19 cellular contexts compared by ENCODE assay signal in the genomic region with DNA sequence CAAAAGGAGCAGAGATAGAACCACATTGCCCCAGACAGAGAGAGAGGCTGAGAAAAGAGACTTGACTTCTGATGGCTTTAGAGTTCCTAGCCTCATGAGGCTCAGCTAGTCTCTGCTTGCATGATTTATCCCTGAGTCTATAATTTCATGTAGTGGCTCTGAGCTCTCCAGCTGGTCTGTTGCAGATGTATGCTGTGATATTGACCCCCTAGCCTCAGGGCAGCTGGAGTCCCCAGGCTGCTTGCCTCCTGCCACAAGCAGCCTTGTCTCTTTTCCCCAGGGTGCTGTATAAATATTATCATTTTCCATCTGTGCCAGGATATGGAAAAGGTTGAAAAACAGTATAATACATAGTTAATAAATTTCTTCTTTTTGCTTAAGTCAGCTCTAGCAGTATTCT.
"Had no signal": no experiment of that assay in that cellular context is flagged by ENCODE, and none has a peak within 500 bp of the region (broad histone marks: within the 10 kb centered on the region; RNA-seq: fewer than 3 reads in every experiment).

No MANE protein-coding gene starts in this region.

- H3K36me3 ChIP-seq: ascending aorta, gastrocnemius medialis, suprapubic skin, upper lobe of left lung, WERI-Rb-1 had no signal

- DNase-seq: activated CD4-positive, alpha-beta T cell treated with anti-CD3 and anti-CD28 coated beads for 4 hours; activated CD8-positive, alpha-beta memory T cell treated with anti-CD3 and anti-CD28 coated beads, Interleukin-2, amount 50 U/mL, for 48 hours; activated CD8-positive, alpha-beta T cell treated with anti-CD3 and anti-CD28 coated beads for 36 hours; activated naive CD4-positive, alpha-beta T cell; effector CD4-positive, alpha-beta T cell; gastrocnemius medialis; kidney; left ventricle myocardium superior; mesenchymal stem cell; psoas muscle; stimulated activated CD4-positive, alpha-beta T cell treated with anti-CD3 and anti-CD28 coated beads, Interleukin-2, amount 100 ng/mL, for 48 hours; stimulated activated CD8-positive, alpha-beta memory T cell treated with anti-CD3 and anti-CD28 coated beads, Interleukin-4, amount 100 ng/mL, for 48 hours; stimulated activated naive CD8-positive, alpha-beta T cell treated with anti-CD3 and anti-CD28 coated beads, Interleukin-15, Interleukin-2, amounts not matched to agents 100 U/mL and 50 U/mL, for 24 hours; upper lobe of left lung; WERI-Rb-1 had no signal

- ATAC-seq: activated CD8-positive, alpha-beta T cell treated with anti-CD3 and anti-CD28 coated beads for 36 hours; gastrocnemius medialis; left ventricle myocardium superior; psoas muscle; stimulated activated naive CD8-positive, alpha-beta T cell treated with anti-CD3 and anti-CD28 coated beads, Interleukin-15, Interleukin-2, amounts not matched to agents 100 U/mL and 50 U/mL, for 24 hours had no signal

- H2AFZ ChIP-seq: hepatocyte had no signal

- H3K4me2 ChIP-seq: hepatocyte had no signal

- H3K9me3 ChIP-seq: ascending aorta, gastrocnemius medialis, psoas muscle, suprapubic skin, upper lobe of left lung had no signal

- H3K27me3 ChIP-seq: ascending aorta, gastrocnemius medialis, hepatocyte, suprapubic skin, upper lobe of left lung had no signal

- H3K4me1 ChIP-seq: ascending aorta, gastrocnemius medialis, psoas muscle, suprapubic skin, upper lobe of left lung had no signal

- H3K4me3 ChIP-seq: ascending aorta, coronary artery, gastrocnemius medialis, hepatocyte, psoas muscle, suprapubic skin, upper lobe of left lung had no signal

- H3K27ac ChIP-seq: ascending aorta, coronary artery, gastrocnemius medialis, hepatocyte, psoas muscle, suprapubic skin, upper lobe of left lung, WERI-Rb-1 had no signal
